Comparison of ENCODE assay signal across 13 cellular contexts in genomic region chr21:42038826-42039425, GRCh38. TPM values are rescaled to one million over a fixed set of nuclear protein-coding genes. Genes with fewer than 3 reads are reported as not detected.
DNase-seq lines count a peak whose midpoint lies in the region; ATAC-seq and TF ChIP-seq lines count a peak whose summit lies in the region.
"Had no signal": no experiment of that assay in that cellular context is flagged by ENCODE, and none has a peak within 500 bp of the region (broad histone marks: within the 10 kb centered on the region; RNA-seq: fewer than 3 reads in every experiment).

No MANE protein-coding gene starts in this region.

- no peaks in the 10 kb centered on the region for H4K20me1 ChIP-seq in IMR-90 (ENCODE audit: insufficient read depth, low read length)

- intact Hi-C loops in IMR-90 (cut with micrococcal nuclease) (loop anchor here (2.0 kb wide), 1 partner anchor 14 kb away; no protein-coding TSS in a partner anchor), lower lobe of right lung (cut with DNase I) (no loop called here), colonic mucosa (cut with DNase I) (no loop called here)

- H3K4me1 ChIP-seq in IMR-90 (ENCODE audit: control insufficient read depth, insufficient read depth, low read length) (peaks cover 26% of the 10 kb centered on the region), lower lobe of right lung (peaks cover 15% of the 10 kb centered on the region), colonic mucosa (no peaks in the 10 kb centered on the region)

- H4K8ac ChIP-seq in IMR-90 (ENCODE audit: low read depth in 2 of 2, low read length in 2 of 2) = peak overlapping the region; percentile 97 to 99

- peak overlapping the region; percentile 99 for H3K56ac ChIP-seq in IMR-90 (ENCODE audit: extremely low read depth, insufficient read depth, low read length)

- H3K4ac ChIP-seq in IMR-90 (ENCODE audit: low read depth, low read length) = peak overlapping the region; percentile 100

- no peak for ATAC-seq in IMR-90 (ENCODE audit: low read depth)
- no peak for ATAC-seq in lower lobe of right lung
- no peak for ATAC-seq in HG03457 (IDR thresholded peaks at IDR 0.05; ENCODE audit: unreplicated experiment)
- ATAC-seq in HG03520 (IDR thresholded peaks at IDR 0.05; ENCODE audit: unreplicated experiment) = no peak
- no peak for ATAC-seq in GM21786 (IDR thresholded peaks at IDR 0.05; ENCODE audit: unreplicated experiment)

- dilution Hi-C loops in IMR-90 (cut with HindIII; ENCODE audit: low sequenced_read_pairs, unreplicated experiment) = no loop called here

- H3K9me1 ChIP-seq in IMR-90 (ENCODE audit: insufficient read depth, low read length) = peaks cover 17% of the 10 kb centered on the region

- DNase-seq in AG10803 (ENCODE audit: low read depth) (peak; percentile 87), IMR-90 (peak; percentile 87), brain microvascular endothelial cell (no peak), lower lobe of right lung (no peak), colonic mucosa (no peak)
- DNase-seq: activated effector memory CD4-positive, alpha-beta T cell treated with Interleukin-2 at 50 U/mL for 16 hours; heart right ventricle; NCI-H2107; testis had no signal

- CTCF ChIA-PET in IMR-90 (lab: Yijun Ruan, JAX) = interaction anchor here (1.3 to 1.5 kb wide), 2 partner anchors 33 to 65 kb away, joined by 3 read pairs; no protein-coding TSS in a partner anchor

- in situ Hi-C loops in IMR-90 (cut with MboI; ENCODE audit: low sequenced_read_pairs) = no loop called here
- in situ Hi-C loops in brain microvascular endothelial cell (cut with HindIII; ENCODE audit: low pct_ligation_motif_present, low sequenced_read_pairs) = no loop called here

- H3K18ac ChIP-seq in IMR-90 (ENCODE audit: low read depth, low read length) = peak overlapping the region; percentile 95

- POLR2A ChIA-PET in IMR-90 (lab: Charles Lee; ENCODE audit: unreplicated experiment) = no interaction called here

- H4K91ac ChIP-seq in IMR-90 (ENCODE audit: insufficient read depth, low read depth, low read length) = peak overlapping the region; percentile 100

- H3K4me3 ChIP-seq in AG10803 (ENCODE audit: low read length) (no peak overlapping the region; the same call in 1 of the 2 replicates), IMR-90 (ENCODE audit: insufficient read depth, low read depth, low read length) (no peak overlapping the region), brain microvascular endothelial cell (ENCODE audit: low read depth, low read length) (no peak overlapping the region), lower lobe of right lung (no peak overlapping the region), colonic mucosa (no peak overlapping the region)
- H3K4me3 ChIP-seq: heart right ventricle, testis had no signal

- H2BK20ac ChIP-seq in IMR-90 (ENCODE audit: low read depth, low read length) = peak overlapping the region; percentile 100

- H2AK5ac ChIP-seq in IMR-90 (ENCODE audit: low read depth, low read length) = peak overlapping the region; percentile 98

- no peak for TF ChIP-seq POLR2A in IMR-90 (IDR thresholded peaks at IDR 0.05; ENCODE audit: low read depth, low read length)

- H3K9me3 ChIP-seq in IMR-90 (ENCODE audit: control insufficient read depth, insufficient read depth, low read length) = no peaks in the 10 kb centered on the region; the same call in 1 of the 2 replicates
- no peaks in the 10 kb centered on the region for H3K9me3 ChIP-seq in lower lobe of right lung
- no peaks in the 10 kb centered on the region for H3K9me3 ChIP-seq in colonic mucosa
- H3K9me3 ChIP-seq: heart right ventricle, testis had no signal

- peak overlapping the region; percentile 100 for H2BK120ac ChIP-seq in IMR-90 (ENCODE audit: low read depth, low read length)

- BruUV-seq in IMR-90 (replicated peaks; lab: Mats Ljungman, UMichigan) = no TSS peak

- H3K14ac ChIP-seq in IMR-90 (replicated peaks; ENCODE audit: low read depth, low read length) = peak overlapping the region; percentile 99

- H2AFZ ChIP-seq in IMR-90 (replicated peaks; ENCODE audit: low read length, poor library complexity) = peak overlapping the region; percentile 74

- H2BK15ac ChIP-seq in IMR-90 (ENCODE audit: low read depth, low read length) = peak overlapping the region; percentile 98

- WGBS in IMR-90 (ENCODE audit: extremely low coverage in 2 of 2, insufficient read length in 1 of 2), 2 experiments = no CpG with 5 or more reads among the region's 8 CpGs

- H3K9ac ChIP-seq in IMR-90 (ENCODE audit: low read depth, low read length) (peak overlapping the region; percentile 62; the same call in 1 of the 2 replicates), colonic mucosa (ENCODE audit: low read depth in 2 of 2, low read length in 2 of 2) (no peak overlapping the region)

- H3K23ac ChIP-seq in IMR-90 (ENCODE audit: low read depth, low read length) = peak overlapping the region; percentile 100

- peak overlapping the region; percentile 96 for H4K5ac ChIP-seq in IMR-90 (ENCODE audit: low read depth, low read length)

- H2AK9ac ChIP-seq in IMR-90 (replicated peaks; ENCODE audit: low read depth, low read length, poor library complexity) = peak overlapping the region; percentile 97

- H3K4me2 ChIP-seq in IMR-90 (ENCODE audit: low read depth, low read length) = no peak overlapping the region

- peak overlapping the region; percentile 99 for H2BK5ac ChIP-seq in IMR-90 (ENCODE audit: low read depth, low read length, poor library complexity, severe bottlenecking)

- no peaks in the 10 kb centered on the region for H3K36me3 ChIP-seq in IMR-90 (ENCODE audit: control insufficient read depth, insufficient read depth, low read length)
- no peaks in the 10 kb centered on the region for H3K36me3 ChIP-seq in brain microvascular endothelial cell (replicated peaks)
- H3K36me3 ChIP-seq in lower lobe of right lung = no peaks in the 10 kb centered on the region
- no peaks in the 10 kb centered on the region for H3K36me3 ChIP-seq in colonic mucosa
- H3K36me3 ChIP-seq: heart right ventricle had no signal

- peaks cover 0 to 3% of the 10 kb centered on the region in 2 experiments; a peak in 1 of 4 replicates for H3K79me1 ChIP-seq in IMR-90 (ENCODE audit: low read depth in 1 of 2, low read length in 2 of 2)

- peak overlapping the region; percentile 96 for H3K27ac ChIP-seq in IMR-90 (ENCODE audit: insufficient read depth, low read length)
- H3K27ac ChIP-seq in brain microvascular endothelial cell = peak overlapping the region; percentile 96
- H3K27ac ChIP-seq in lower lobe of right lung = peak overlapping the region; percentile 36
- H3K27ac ChIP-seq in colonic mucosa = no peak overlapping the region
- H3K27ac ChIP-seq: testis, VCaP had no signal

- no peaks in the 10 kb centered on the region for H3K27me3 ChIP-seq in IMR-90 (ENCODE audit: control insufficient read depth, insufficient read depth, low read length)
- H3K27me3 ChIP-seq in brain microvascular endothelial cell (replicated peaks) = no peaks in the 10 kb centered on the region
- H3K27me3 ChIP-seq in lower lobe of right lung (ENCODE audit: low read depth) = no peaks in the 10 kb centered on the region
- H3K27me3 ChIP-seq in colonic mucosa = no peaks in the 10 kb centered on the region
- H3K27me3 ChIP-seq: heart right ventricle, testis had no signal

- no peak for TF ChIP-seq RAD21 in IMR-90 (IDR thresholded peaks at IDR 0.05; ENCODE audit: low read length)

- TF ChIP-seq CTCF in AG10803 (conservative IDR thresholded peaks at IDR 0.05; ENCODE audit: low read length) (no peak), IMR-90 (conservative IDR thresholded peaks at IDR 0.05; ENCODE audit: low read depth, low read length) (no peak), brain microvascular endothelial cell (IDR thresholded peaks at IDR 0.05; ENCODE audit: low read depth, low read length, missing control alignments) (no peak), lower lobe of right lung (IDR thresholded peaks at IDR 0.05) (no peak), colonic mucosa (IDR thresholded peaks at IDR 0.05) (no peak)

TF ChIP-seq in IMR-90, 13 proteins besides CTCF, POLR2A, EP300 and RAD21:
- TF ChIP-seq SMC3 (IDR thresholded peaks at IDR 0.05; ENCODE audit: low read depth, low read length) (no peak), CHD1 (IDR thresholded peaks at IDR 0.05; ENCODE audit: low read depth, low read length) (no peak; the same call in 1 of the 2 replicates), CEBPB (IDR thresholded peaks at IDR 0.05; ENCODE audit: low read depth, low read length) (no peak), FOS (IDR thresholded peaks at IDR 0.05; ENCODE audit: low read depth, low read length) (no peak), MXI1 (IDR thresholded peaks at IDR 0.05; ENCODE audit: borderline replicate concordance, low read depth, low read length) (no peak), MAZ (IDR thresholded peaks at IDR 0.05; ENCODE audit: borderline replicate concordance, low read depth, low read length) (no peak), BHLHE40 (IDR thresholded peaks at IDR 0.05; ENCODE audit: low read depth, low read length) (no peak), USF2 (IDR thresholded peaks at IDR 0.05; ENCODE audit: low read depth, low read length) (no peak), NFE2L2 (IDR thresholded peaks at IDR 0.05; ENCODE audit: low read depth, low read length) (no peak), RCOR1 (IDR thresholded peaks at IDR 0.05; ENCODE audit: insufficient replicate concordance, low read length) (no peak), RFX5 (IDR thresholded peaks at IDR 0.05; ENCODE audit: low read depth, low read length) (no peak)

RNA-seq across cellular contexts. Expression of gene ZBTB21, which starts 28.8 kb away (rescaled TPM):
- total RNA-seq in IMR-90 (2012; rRNA removed) = 12.0 and 13.6 TPM in 2 replicates
- 6.8 and 7.8 TPM in 2 replicates for polyA plus RNA-seq in IMR-90 (2012; rRNA removed)
- 2.4 and 2.8 TPM in 2 replicates for polyA plus RNA-seq in IMR-90 (2012; cell fraction: cytosol; rRNA removed)
- polyA plus RNA-seq in IMR-90 (2012; cell fraction: nucleus; rRNA removed; ENCODE audit: low replicate concordance) = 4.6 and 22.7 TPM in 2 replicates
- total RNA-seq in lower lobe of right lung = 15.6 TPM
- 10 to 100 TPM; 10.2 to 15.1 TPM for total RNA-seq in colonic mucosa

RNA-seq across cellular contexts. Expression of gene UMODL1, which starts 32.2 kb away (rescaled TPM):
- not detected in 2 replicates for total RNA-seq in IMR-90 (2012; rRNA removed)
- 0.02 TPM in 1 of 2 replicates, not detected in the other for polyA plus RNA-seq in IMR-90 (2012; rRNA removed)
- 0.03 TPM in 1 of 2 replicates, not detected in the other for polyA plus RNA-seq in IMR-90 (2012; cell fraction: cytosol; rRNA removed)
- 0.04 and 0.07 TPM in 2 replicates for polyA plus RNA-seq in IMR-90 (2012; cell fraction: nucleus; rRNA removed; ENCODE audit: low replicate concordance)
- total RNA-seq in lower lobe of right lung = 0.50 TPM
- total RNA-seq in colonic mucosa = under 1 TPM; 0.35 to 0.37 TPM
- polyA plus RNA-seq: heart right ventricle had no signal

Comparison
In these comparisons a context has a peak if more than half of its experiments do, and no peak if none do; other contexts are left out.
1. DNase-seq: peak in AG10803 (single experiment) and IMR-90 (single experiment); none in brain microvascular endothelial cell (single experiment), lower lobe of right lung (single experiment) and colonic mucosa (single experiment).